Comparison of ENCODE assay signal across 8 cellular contexts in the genomic region with DNA sequence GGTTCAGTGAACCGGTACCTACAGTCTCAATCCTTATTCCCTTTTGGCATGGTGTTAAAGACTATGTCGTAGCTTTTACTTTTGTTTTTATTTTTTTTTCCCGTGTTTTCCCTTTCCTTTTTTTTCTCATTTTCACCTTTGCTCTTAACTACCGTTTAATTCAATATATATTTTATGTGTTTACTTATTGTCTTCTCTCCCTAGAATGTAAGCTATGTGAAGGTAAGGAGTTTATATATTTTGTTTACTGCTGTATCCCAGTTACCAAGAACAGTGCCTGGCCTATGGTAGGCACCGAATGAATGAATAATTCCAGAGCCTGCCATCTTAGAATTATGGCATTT. TPM values are rescaled to one million over a fixed set of nuclear protein-coding genes. Genes with fewer than 3 reads are reported as not detected.
DNase-seq lines count a peak whose midpoint lies in the region; ATAC-seq and TF ChIP-seq lines count a peak whose summit lies in the region.

No MANE protein-coding gene starts in this region.

- H3K27ac ChIP-seq in coronary artery, result peak overlapping the region; percentile 90 to 91

- peak overlapping the region; percentile 80 for H3K4me2 ChIP-seq in Loucy (ENCODE audit: low read depth, low read length, poor library complexity, severe bottlenecking)

- peaks cover 6% of the 10 kb centered on the region for H3K27me3 Mint-ChIP-seq in nephron progenitor cell (ENCODE audit: low read depth, poor library complexity)

- H3K27ac Mint-ChIP-seq in nephron progenitor cell, result peak overlapping the region; percentile 85

- H3K4me1 Mint-ChIP-seq in nephron progenitor cell, result peaks cover 6% of the 10 kb centered on the region

- ATAC-seq in HG02852 (IDR thresholded peaks at IDR 0.05; ENCODE audit: unreplicated experiment), result no peak
- no peak for ATAC-seq in GM21825 (IDR thresholded peaks at IDR 0.05; ENCODE audit: unreplicated experiment)

- peak overlapping the region; percentile 87 for H3K4me3 Mint-ChIP-seq in nephron progenitor cell

- H2AFZ ChIP-seq in Loucy (ENCODE audit: low read length), result peak overlapping the region; percentile 92; the same call in 1 of the 2 replicates

- no peaks in the 10 kb centered on the region for H3K9me2 ChIP-seq in Loucy (replicated peaks; ENCODE audit: low read depth, low read length)

- peaks cover 42% of the 10 kb centered on the region for H3K9me3 Mint-ChIP-seq in nephron progenitor cell

- H3K36me3 ChIP-seq in BE2C (peaks cover 6% of the 10 kb centered on the region), Loucy (ENCODE audit: insufficient read depth, low read length) (no peaks in the 10 kb centered on the region)

- H3F3A ChIP-seq in Loucy (ENCODE audit: low read depth), result 0 out of 2 replicates have a peak, but pooled peaks cover 12% of the 10 kb centered on the region

- H3K79me2 ChIP-seq in Loucy (ENCODE audit: insufficient read depth, low read length), result peaks cover 20% of the 10 kb centered on the region

- peak overlapping the region; percentile 89 for H3K9ac ChIP-seq in Loucy (ENCODE audit: low read depth, low read length, poor library complexity, severe bottlenecking)

- no peak for TF ChIP-seq CTCF in BE2C (IDR thresholded peaks at IDR 0.05; ENCODE audit: low read depth, low read length)
- no peak for TF ChIP-seq CTCF in Loucy (conservative IDR thresholded peaks at IDR 0.05; ENCODE audit: low read length)
- TF ChIP-seq CTCF in coronary artery (IDR thresholded peaks at IDR 0.05), result no peak
- no peak for TF ChIP-seq CTCF in nephron progenitor cell (IDR thresholded peaks at IDR 0.05)

- peak overlapping the region; percentile 72 for H3K4me3 ChIP-seq in BE2C (ENCODE audit: low read depth, low read length)
- H3K4me3 ChIP-seq in Loucy (ENCODE audit: low read length, poor library complexity, severe bottlenecking), result peak overlapping the region; percentile 83
- H3K4me3 ChIP-seq in coronary artery, result peak overlapping the region; percentile 76

- DNase-seq in BE2C (no peak), coronary artery (ENCODE audit: low spot score) (no peak), nephron progenitor cell (no peak), Ammon's horn (ENCODE audit: low spot score) (no peak), NCI-H1105 treated with DMSO at 0.1 percent for 48 hours (lab: John Stamatoyannopoulos, UW) (no peak)

- peaks cover 62% of the 10 kb centered on the region for H3K36me3 Mint-ChIP-seq in nephron progenitor cell (ENCODE audit: low read depth)

- H3K4me1 ChIP-seq in BE2C (peaks cover 9% of the 10 kb centered on the region), Loucy (ENCODE audit: insufficient read depth, low read length, poor library complexity, severe bottlenecking) (peaks cover 17% of the 10 kb centered on the region)

- H3K27me3 ChIP-seq in BE2C (no peaks in the 10 kb centered on the region), Loucy (ENCODE audit: insufficient read depth, low read length, poor library complexity, severe bottlenecking) (no peaks in the 10 kb centered on the region)

- H3K9me3 ChIP-seq in BE2C (no peaks in the 10 kb centered on the region), Loucy (ENCODE audit: insufficient read depth, low read depth, low read length) (no peaks in the 10 kb centered on the region)

- H4K20me1 ChIP-seq in Loucy (ENCODE audit: insufficient read depth, low read length, poor library complexity, severe bottlenecking), result peaks cover 5% of the 10 kb centered on the region

RNA-seq across cellular contexts. Expression of a gene that starts 0.3 kb away (rescaled TPM):
- polyA plus RNA-seq in BE2C (2012; ENCODE audit: insufficient read depth, insufficient read length, low read depth), result 25.5 TPM

RNA-seq across cellular contexts. Expression of a gene that starts 12.3 kb away (rescaled TPM):
- 15.4 TPM for polyA plus RNA-seq in BE2C (2012; ENCODE audit: insufficient read depth, insufficient read length, low read depth)

RNA-seq across cellular contexts. Expression of a gene that starts 17.9 kb away (rescaled TPM):
- polyA plus RNA-seq in BE2C (2012; ENCODE audit: insufficient read depth, insufficient read length, low read depth), result 1.3 TPM

RNA-seq across cellular contexts. Expression of a gene that starts 48.8 kb away (rescaled TPM):
- 153 TPM for polyA plus RNA-seq in BE2C (2012; ENCODE audit: insufficient read depth, insufficient read length, low read depth)
